Comparison of ENCODE assay signal across 8 cellular contexts in the genomic region with DNA sequence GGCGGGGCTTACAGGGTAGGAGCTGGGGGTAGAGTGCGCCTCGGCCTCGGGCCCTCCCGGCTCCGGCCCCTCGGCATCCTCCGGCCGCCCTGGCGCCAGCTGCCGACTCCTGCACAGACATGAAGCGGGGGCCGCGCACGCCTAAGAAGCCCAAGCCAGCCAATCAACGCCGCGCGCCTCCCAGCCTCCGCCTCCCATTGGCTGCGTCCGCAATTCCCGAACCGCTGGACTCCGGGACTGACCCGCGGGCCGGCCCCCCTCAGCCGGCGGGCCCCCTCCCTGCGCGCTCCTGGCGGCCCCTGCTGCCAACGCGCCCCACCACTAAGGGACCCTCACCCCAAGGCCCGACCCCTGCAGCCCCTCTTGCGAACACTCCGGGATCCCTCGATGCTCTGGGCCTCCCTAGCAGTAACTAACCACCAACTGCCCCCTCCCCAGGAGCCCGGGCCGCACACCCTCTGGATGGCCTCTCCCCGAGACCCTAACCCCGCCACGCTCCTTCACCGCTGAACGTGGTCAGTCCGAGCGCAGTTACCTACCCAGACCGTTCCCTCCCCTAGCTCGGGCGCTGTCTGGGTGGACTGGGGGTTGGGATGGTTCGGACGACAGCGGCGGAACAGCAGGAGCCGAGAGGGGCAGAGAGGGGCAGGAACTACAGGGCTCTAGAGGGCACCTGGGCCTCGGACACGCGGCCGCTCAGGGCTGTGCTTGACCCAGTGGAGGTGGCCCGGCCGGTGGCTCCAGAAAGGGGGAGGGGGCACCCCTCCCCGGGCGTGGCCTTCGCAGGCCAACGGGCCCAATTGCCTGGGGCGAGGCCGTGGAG. TPM values are rescaled to one million over a fixed set of nuclear protein-coding genes. Genes with fewer than 3 reads are reported as not detected.
DNase-seq lines count a peak whose midpoint lies in the region; ATAC-seq and TF ChIP-seq lines count a peak whose summit lies in the region.

No MANE protein-coding gene starts in this region.

- peaks cover 36% of the 10 kb centered on the region for H3K4me1 ChIP-seq in Panc1 (ENCODE audit: control insufficient read depth, insufficient read depth, low read length)
- H3K4me1 ChIP-seq in iPS-18a (ENCODE audit: control insufficient read depth, low read depth, low read length), result peaks cover 41% of the 10 kb centered on the region

- DNase-seq in DMS53 (lab: John Stamatoyannopoulos, UW) (peak; percentile 89), HUDEP-2 (lab: John Stamatoyannopoulos, UW; ENCODE audit: unreplicated experiment in 76 of 76) (peak in 72 of 76 experiments; percentile 31 to 88 (median 74)), Panc1 (ENCODE audit: low read depth, low spot score) (no peak), T47D (ENCODE audit: low read depth in 1 of 2, low spot score in 1 of 2) (peak; percentile 93 to 98), renal cortical epithelial cell (ENCODE audit: low read depth) (peak; percentile 20)

- no peak overlapping the region for H3K9ac ChIP-seq in iPS-18a (ENCODE audit: low read length)

- TF ChIP-seq CTCF in Panc1 (IDR thresholded peaks at IDR 0.05), result no peak

- POLR2A ChIA-PET in Panc1 (lab: Charles Lee), result interaction anchor here (0.7 kb wide), 1 partner anchor 16 kb away, joined by 8 read pairs; no protein-coding TSS in a partner anchor

- no TSS peak for BruUV-seq in Panc1 (replicated peaks; lab: Mats Ljungman, UMichigan)

- H3K4me3 ChIP-seq in Panc1 (ENCODE audit: low read depth in 2 of 2, low read length in 2 of 2) (peak overlapping the region; percentile 90 to 92), iPS-18a (ENCODE audit: low read length) (peak overlapping the region; percentile 40)

- CTCF ChIA-PET in Panc1 (lab: Charles Lee), result no interaction called here

- H3K9me3 ChIP-seq in Panc1 (ENCODE audit: control insufficient read depth, insufficient read depth, low read depth, low read length), result no peaks in the 10 kb centered on the region
- no peaks in the 10 kb centered on the region for H3K9me3 ChIP-seq in iPS-18a (ENCODE audit: control insufficient read depth, low read depth, low read length)

- H3K27ac ChIP-seq in Panc1 (ENCODE audit: low read length), result peak overlapping the region; percentile 97
- no peak overlapping the region for H3K27ac ChIP-seq in iPS-18a (ENCODE audit: low read length)

- intact Hi-C loops in Panc1 (cut with micrococcal nuclease; ENCODE audit: unreplicated experiment), result no loop called here

- ATAC-seq in Panc1 (peak; percentile 86), HG03139 (IDR thresholded peaks at IDR 0.05; ENCODE audit: unreplicated experiment) (no peak), GM21526 (IDR thresholded peaks at IDR 0.05; ENCODE audit: low FRiP score, unreplicated experiment) (no peak)

- peaks cover 3% of the 10 kb centered on the region for H3K36me3 ChIP-seq in Panc1 (ENCODE audit: control insufficient read depth, insufficient read depth, low read length)
- H3K36me3 ChIP-seq in iPS-18a (ENCODE audit: control insufficient read depth, low read depth, low read length), result no peaks in the 10 kb centered on the region

- in situ Hi-C loops in Panc1 (cut with HindIII; ENCODE audit: low pct_unique_long_range_greater_than_20kb, low sequenced_read_pairs), result no loop called here
- in situ Hi-C loops in T47D (cut with HindIII; ENCODE audit: low pct_unique_long_range_greater_than_20kb, low sequenced_read_pairs), result no loop called here

- H3K27me3 ChIP-seq in Panc1 (ENCODE audit: control insufficient read depth, insufficient read depth, low read length) (no peaks in the 10 kb centered on the region), iPS-18a (ENCODE audit: control insufficient read depth, insufficient read depth, low read length) (peaks cover 100% of the 10 kb centered on the region)

RNA-seq across cellular contexts. Expression of a gene that starts 5.0 kb away (rescaled TPM):
- total RNA-seq in Panc1 (2021; ENCODE audit: unreplicated experiment), result 74.6 TPM
- polyA plus RNA-seq in Panc1 (2012; ENCODE audit: insufficient read length), result 68.5 TPM
- 1.6 and 4.3 TPM in 2 replicates for total RNA-seq in renal cortical epithelial cell

RNA-seq across cellular contexts. Expression of a gene that starts 21.3 kb away (rescaled TPM):
- total RNA-seq in Panc1 (2021; ENCODE audit: unreplicated experiment) (not detected), renal cortical epithelial cell (not detected in 2 replicates)
- polyA plus RNA-seq in Panc1 (2012; ENCODE audit: insufficient read length), result not detected

Comparison
In these comparisons a context has a peak if more than half of its experiments do, and no peak if none do; other contexts are left out.
1. RNA of a gene that starts 5.0 kb away (total RNA-seq): 74.6 TPM in Panc1 (single experiment); 1.6 to 4.3 TPM in renal cortical epithelial cell; every median in the first group is over 10 times any median in the second.